In genomic region chr2:99489758-99490087, GRCh38 we compare ENCODE assay signal across 8 cellular contexts. TPM values are rescaled to one million over a fixed set of nuclear protein-coding genes. Genes with fewer than 3 reads are reported as not detected.
DNase-seq lines count a peak whose midpoint lies in the region; ATAC-seq and TF ChIP-seq lines count a peak whose summit lies in the region.

Gene REV1 (minus strand): TSS chr2:99490017. CDS start chr2:99464975, 25,042 bp downstream.

- DNase-seq in GM12864 (ENCODE audit: low read depth) (no peak), epithelial cell of proximal tubule (ENCODE audit: low read depth) (no peak), NAMALWA (ENCODE audit: low spot score) (no peak)
- DNase-seq in NK-92 treated with Interleukin-12 subunit alpha and Interleukin-12 subunit beta, amount 100 ng/mL, for 24 hours (lab: John Stamatoyannopoulos, UW): no peak
- no peak for DNase-seq in activated CD4-positive, alpha-beta T cell treated with anti-CD3 and anti-CD28 coated beads for 48 hours

- H3K4me3 Mint-ChIP-seq in nephron: peak within 1 kb of the TSS; percentile 96 to 97 (median 96)

- H3K4me3 ChIP-seq in GM12864 (ENCODE audit: low read depth, low read length) (peak within 1 kb of the TSS; percentile 99), epithelial cell of proximal tubule (ENCODE audit: low read depth, low read length) (peak within 1 kb of the TSS; percentile 85)

- no peaks in the 10 kb centered on the region for H3K36me3 Mint-ChIP-seq in nephron (ENCODE audit: low read depth)

- peak within 1 kb of the TSS; percentile 98 to 99 (median 98) for H3K27ac Mint-ChIP-seq in nephron

- no peaks in the 10 kb centered on the region for H3K9me3 Mint-ChIP-seq in nephron

- peaks cover 6% of the 10 kb centered on the region for H3K27me3 Mint-ChIP-seq in nephron (ENCODE audit: low read depth)

- TF ChIP-seq CTCF in GM12864 (IDR thresholded peaks at IDR 0.05; ENCODE audit: low read depth, low read length, missing control alignments): no peak
- TF ChIP-seq CTCF in epithelial cell of proximal tubule (conservative IDR thresholded peaks at IDR 0.05; ENCODE audit: low read depth, low read length): no peak
- no peak for TF ChIP-seq CTCF in nephron (IDR thresholded peaks at IDR 0.05; ENCODE audit: unreplicated experiment in 3 of 3)

- peaks cover 30% of the 10 kb centered on the region for H3K4me1 Mint-ChIP-seq in nephron

- no peak for ATAC-seq in HG03135 (IDR thresholded peaks at IDR 0.05; ENCODE audit: unreplicated experiment)

TF ChIP-seq in PFSK-1, 5 proteins besides CTCF, POLR2A, EP300 and RAD21:
- no peak for TF ChIP-seq TAF1 (IDR thresholded peaks at IDR 0.05; ENCODE audit: borderline replicate concordance, insufficient read depth, low read length)
- TF ChIP-seq POLR2AphosphoS5 (IDR thresholded peaks at IDR 0.05; ENCODE audit: low read depth, low read length): peak; percentile 25; the same call in 1 of the 2 replicates
- TF ChIP-seq REST (IDR thresholded peaks at IDR 0.05; ENCODE audit: insufficient read depth in 1 of 2, low read depth in 2 of 2, low read length in 2 of 2): no peak
- TF ChIP-seq FOXP2 (optimal IDR thresholded peaks at IDR 0.05; ENCODE audit: borderline replicate concordance, extremely low read depth, extremely low read length, insufficient read depth): no peak
- TF ChIP-seq SIN3A (IDR thresholded peaks at IDR 0.05; ENCODE audit: borderline replicate concordance, insufficient read depth, low read length): no peak

RNA-seq across cellular contexts. Expression of gene REV1, which starts in this region (rescaled TPM):
- polyA plus RNA-seq in PFSK-1 (2012; ENCODE audit: insufficient read length, low read depth): 13.9 TPM
- 18.1 and 34.0 TPM in 2 replicates for total RNA-seq in epithelial cell of proximal tubule
